Comparison of ENCODE assay signal across 10 cellular contexts in genomic region chr13:114111577-114111976, GRCh38. TPM values are rescaled to one million over a fixed set of nuclear protein-coding genes. Genes with fewer than 3 reads are reported as not detected.
DNase-seq lines count a peak whose midpoint lies in the region; ATAC-seq and TF ChIP-seq lines count a peak whose summit lies in the region.
"Had no signal": no experiment of that assay in that cellular context is flagged by ENCODE, and none has a peak within 500 bp of the region (broad histone marks: within the 10 kb centered on the region; RNA-seq: fewer than 3 reads in every experiment).

No MANE protein-coding gene starts in this region.

- no peak overlapping the region for H2BK120ac ChIP-seq in H9 (ENCODE audit: low read depth, low read length, poor library complexity, severe bottlenecking)

- H3K36me3 Mint-ChIP-seq in H9 (ENCODE audit: insufficient read depth in 1 of 3, low read depth in 3 of 3) (peaks cover 0 to 5% (median 3%) of the 10 kb centered on the region in 3 experiments; a peak in 4 of 7 replicates), osteocyte (ENCODE audit: unreplicated experiment) (peaks cover 3% of the 10 kb centered on the region)

- CTCF ChIA-PET in OCI-LY7 (lab: Charles Lee; ENCODE audit: unreplicated experiment): interaction anchor here (0.6 to 1.0 kb wide), 2 partner anchors 29 to 129 kb away, joined by 3 to 5 read pairs; no protein-coding TSS in a partner anchor

- H2BK5ac ChIP-seq in H9 (ENCODE audit: insufficient read length, low read length): no peak overlapping the region

- H2BK12ac ChIP-seq in H9 (ENCODE audit: insufficient read length, low read depth, low read length): no peak overlapping the region

- H3K4ac ChIP-seq in H9 (ENCODE audit: low read depth, low read length): no peak overlapping the region

- H3K4me1 ChIP-seq in H9 (ENCODE audit: insufficient read depth, low read length) (no peaks in the 10 kb centered on the region; the same call in 1 of the 2 replicates), OCI-LY7 (ENCODE audit: insufficient read depth, low read length, poor library complexity, severe bottlenecking) (peaks cover 33% of the 10 kb centered on the region), ectodermal cell (ENCODE audit: control insufficient read depth, insufficient read depth, low read length) (peaks cover 32% of the 10 kb centered on the region)

- no peak overlapping the region for H2AK5ac ChIP-seq in H9 (ENCODE audit: insufficient read length, low read length)

- H3K14ac ChIP-seq in H9 (ENCODE audit: insufficient read depth, low read length): no peak overlapping the region

- H3K27me3 Mint-ChIP-seq in H9 (ENCODE audit: low read depth): no peaks in the 10 kb centered on the region
- H3K27me3 Mint-ChIP-seq in osteocyte (ENCODE audit: unreplicated experiment): no peaks in the 10 kb centered on the region

- H3K27ac Mint-ChIP-seq in H9 (peak overlapping the region in 2 of 3 experiments; percentile 61 to 70; a peak in 2 of 7 replicates), osteocyte (ENCODE audit: unreplicated experiment) (peak overlapping the region; percentile 95)

- H3K36me3 ChIP-seq in OCI-LY7 (ENCODE audit: insufficient read depth, low read length): no peaks in the 10 kb centered on the region
- no peaks in the 10 kb centered on the region for H3K36me3 ChIP-seq in ectodermal cell (ENCODE audit: control insufficient read depth, insufficient read depth, low read length)
- H3K36me3 ChIP-seq: neutrophil had no signal

- no peak overlapping the region for H2BK20ac ChIP-seq in H9 (ENCODE audit: low read depth, low read length, poor library complexity, severe bottlenecking)

- H3K9me3 ChIP-seq in H9 (ENCODE audit: control insufficient read depth, low read depth, low read length): no peaks in the 10 kb centered on the region
- no peaks in the 10 kb centered on the region for H3K9me3 ChIP-seq in OCI-LY7 (ENCODE audit: low read length)
- no peaks in the 10 kb centered on the region for H3K9me3 ChIP-seq in ectodermal cell (ENCODE audit: control insufficient read depth, low read length)
- H3K9me3 ChIP-seq: neutrophil had no signal

- H2AFZ ChIP-seq in H9 (ENCODE audit: low read length) (no peak overlapping the region), OCI-LY7 (ENCODE audit: low read length) (0 out of 2 replicates have a peak overlapping the region, but pooled peaks have one; percentile 36)

- DNase-seq in H9 (no peak), OCI-LY7 (ENCODE audit: low spot score) (no peak), osteocyte (ENCODE audit: extremely low spot score, unreplicated experiment) (no peak), OCI-M2 (lab: John Stamatoyannopoulos, UW; ENCODE audit: unreplicated experiment) (no peak), OCI-M1 (lab: John Stamatoyannopoulos, UW) (no peak), NCI-H146 treated with DMSO at 0.1 percent for 48 hours (lab: John Stamatoyannopoulos, UW; ENCODE audit: unreplicated experiment) (no peak)
- DNase-seq: foreskin keratinocyte had no signal

- no peak overlapping the region for H3K9ac ChIP-seq in H9 (ENCODE audit: extremely low read depth, insufficient read length, low read length)

- no peak overlapping the region for H3K56ac ChIP-seq in H9 (ENCODE audit: insufficient read length, low read depth, low read length)

- H4K91ac ChIP-seq in H9 (ENCODE audit: insufficient read length, low read depth, low read length): no peak overlapping the region

- no peaks in the 10 kb centered on the region for H3K79me1 ChIP-seq in H9 (ENCODE audit: insufficient read depth, low read depth, low read length, poor library complexity, severe bottlenecking)

- POLR2A ChIA-PET in OCI-LY7 (lab: Charles Lee): interaction anchor here (1.4 kb wide), 1 partner anchor 17 kb away, joined by 5 read pairs; no protein-coding TSS in a partner anchor

- no TSS peak for BruUV-seq in OCI-LY7 (replicated peaks; lab: Mats Ljungman, UMichigan)

- no peak overlapping the region for H3K18ac ChIP-seq in H9 (ENCODE audit: insufficient read length, low read depth, low read length)

- peaks cover 3% of the 10 kb centered on the region for H3K23me2 ChIP-seq in H9 (ENCODE audit: insufficient read length, low read depth, low read length, poor library complexity, severe bottlenecking)

- intact Hi-C loops in OCI-LY7 (cut with micrococcal nuclease; ENCODE audit: unreplicated experiment): loop anchor here (2.0 kb wide), 1 partner anchor 87 kb away; no protein-coding TSS in a partner anchor

- no peak overlapping the region for H3T11ph ChIP-seq in H9 (ENCODE audit: low read length)

- H3K9me2 ChIP-seq in OCI-LY7 (ENCODE audit: insufficient read depth, low read length): no peaks in the 10 kb centered on the region

- H3K4me3 Mint-ChIP-seq in H9: peak overlapping the region in 1 of 2 experiments; percentile 57; a peak in 2 of 5 replicates
- peak overlapping the region; percentile 38 for H3K4me3 Mint-ChIP-seq in osteocyte (ENCODE audit: unreplicated experiment)

- H3K9me3 Mint-ChIP-seq in H9 (no peaks in the 10 kb centered on the region; a peak in 1 of 5 replicates), osteocyte (ENCODE audit: unreplicated experiment) (no peaks in the 10 kb centered on the region)

- H4K20me1 ChIP-seq in H9 (ENCODE audit: control insufficient read depth, insufficient read depth, insufficient read length): peaks cover 2% of the 10 kb centered on the region
- no peaks in the 10 kb centered on the region for H4K20me1 ChIP-seq in OCI-LY7 (ENCODE audit: insufficient read depth, low read length)

- peaks cover 3% of the 10 kb centered on the region; the same call in 1 of the 2 replicates for H3K79me2 ChIP-seq in H9 (ENCODE audit: insufficient read depth, low read length)
- H3K79me2 ChIP-seq in OCI-LY7 (ENCODE audit: insufficient read depth, low read depth, low read length): no peaks in the 10 kb centered on the region

- H3K4me2 ChIP-seq in H9 (ENCODE audit: insufficient read depth, insufficient read length, low read length) (no peak overlapping the region), OCI-LY7 (ENCODE audit: low read length) (peak overlapping the region; percentile 36)

- no peak overlapping the region for H3K23ac ChIP-seq in H9 (ENCODE audit: insufficient read length, low read depth, low read length)

- no peak overlapping the region for H4K5ac ChIP-seq in H9 (ENCODE audit: insufficient read length, low read depth, low read length)

- H3K27me3 ChIP-seq in H9 (ENCODE audit: insufficient read depth, low read length) (no peaks in the 10 kb centered on the region), ectodermal cell (ENCODE audit: control insufficient read depth, insufficient read depth, low read length, poor library complexity, severe bottlenecking) (no peaks in the 10 kb centered on the region)
- H3K27me3 ChIP-seq: foreskin keratinocyte, neutrophil had no signal

- H3K27ac ChIP-seq in H9 (ENCODE audit: insufficient read length, low read depth, low read length) (no peak overlapping the region), OCI-LY7 (ENCODE audit: low read depth, low read length, poor library complexity, severe bottlenecking) (no peak overlapping the region), ectodermal cell (ENCODE audit: insufficient read depth, low read depth, low read length, poor library complexity, severe bottlenecking) (peak overlapping the region; percentile 68)
- H3K27ac ChIP-seq: foreskin keratinocyte, neutrophil had no signal

- no CpG with 5 or more reads among the region's 11 CpGs for WGBS in H9 (ENCODE audit: extremely low coverage, insufficient read length, low lambda C conversion rate)
- WGBS in ectodermal cell, 2 experiments: 71 to 74% methylated on average over 11 of the region's 11 CpGs

- no peak overlapping the region for H2BK15ac ChIP-seq in H9 (ENCODE audit: low read depth, low read length)

- no peak for TF ChIP-seq CTCF in H9 (conservative IDR thresholded peaks at IDR 0.05)
- TF ChIP-seq CTCF in OCI-LY7 (conservative IDR thresholded peaks at IDR 0.05; ENCODE audit: low read length): no peak
- no peak for TF ChIP-seq CTCF in osteocyte (IDR thresholded peaks at IDR 0.05)

- no peak overlapping the region for H4K8ac ChIP-seq in H9 (replicated peaks; ENCODE audit: insufficient read length, low read depth, low read length)

- no peak for ATAC-seq in HG02973 (IDR thresholded peaks at IDR 0.05; ENCODE audit: unreplicated experiment)
- ATAC-seq: foreskin keratinocyte had no signal

- H3K4me1 Mint-ChIP-seq in H9 (peaks cover 50 to 59% of the 10 kb centered on the region in 2 experiments), osteocyte (ENCODE audit: unreplicated experiment) (peaks cover 85% of the 10 kb centered on the region)

- H3K4me3 ChIP-seq in OCI-LY7 (ENCODE audit: low read depth, low read length, poor library complexity, severe bottlenecking): no peak overlapping the region
- no peak overlapping the region for H3K4me3 ChIP-seq in ectodermal cell (ENCODE audit: insufficient read depth, low read depth, low read length)

RNA-seq across cellular contexts. Expression of gene RASA3, which starts 20.8 kb away (rescaled TPM):
- 11.7 and 12.3 TPM in 2 replicates for total RNA-seq in H9 (2021)
- 3.6 and 4.4 TPM in 2 replicates for total RNA-seq in OCI-LY7 (2014; rRNA removed; shearing (Covaris generic))
- 15.0 and 17.9 TPM in 2 replicates for total RNA-seq in OCI-LY7 (2022)
- 10.6 TPM for polyA plus RNA-seq in ectodermal cell (2013, experiment 1 of 4)
- 11.1 TPM for polyA plus RNA-seq in ectodermal cell (2013, experiment 2 of 4)
- 11.0 TPM for polyA plus RNA-seq in ectodermal cell (2013, experiment 3 of 4)
- polyA plus RNA-seq in ectodermal cell (2013, experiment 4 of 4): 11.8 TPM
- total RNA-seq in osteocyte: 44.8 and 45.5 TPM in 2 replicates
